Comparison of ENCODE assay signal across 27 cellular contexts in genomic region chr18:6633370-6633769, GRCh38.
A peak's percentile ranks its signal among the peaks of the same experiment; 100 is the strongest.
DNase-seq lines count a peak whose midpoint lies in the region; ATAC-seq, FAIRE-seq and TF ChIP-seq lines count a peak whose summit lies in the region.
"Had no signal": no experiment of that assay in that cellular context is flagged by ENCODE, and none has a peak within 500 bp of the region (broad histone marks: within the 10 kb centered on the region; RNA-seq: fewer than 3 reads in every experiment).

No MANE protein-coding gene starts in this region.

- POLR2A ChIA-PET in endothelial cell of umbilical vein (lab: Charles Lee): no interaction called here

- H2AFZ ChIP-seq in endothelial cell of umbilical vein (ENCODE audit: low read depth, low read length) (no peak overlapping the region), osteoblast (ENCODE audit: low read length) (peak overlapping the region; percentile 12), GM23248 (no peak overlapping the region)

- H3K9me3 ChIP-seq in HUES48 (ENCODE audit: control insufficient read depth, insufficient read depth, low read length) (no peaks in the 10 kb centered on the region), endothelial cell of umbilical vein (replicated peaks; ENCODE audit: control insufficient read depth, insufficient read depth, low read length) (no peaks in the 10 kb centered on the region), osteoblast (ENCODE audit: low read depth, low read length) (no peaks in the 10 kb centered on the region), GM23248 (ENCODE audit: low read depth) (no peaks in the 10 kb centered on the region)
- H3K9me3 ChIP-seq: neutrophil, prostate gland, SK-N-SH had no signal

- intact Hi-C loops in endothelial cell of umbilical vein (cut with micrococcal nuclease): no loop called here

- ATAC-seq in HG03095 (IDR thresholded peaks at IDR 0.05; ENCODE audit: unreplicated experiment): no peak
- ATAC-seq: activated CD4-positive, alpha-beta T cell treated with anti-CD3 and anti-CD28 coated beads for 36 hours; activated T-cell treated with anti-CD3 and anti-CD28 coated beads, Interleukin-2, amount 50 U/mL, for 4 hours; stimulated activated naive CD8-positive, alpha-beta T cell treated with anti-CD3 and anti-CD28 coated beads, Interleukin-15, amount 100 ng/mL, for 72 hours; T-helper 17 cell had no signal

- H3K4me2 ChIP-seq in endothelial cell of umbilical vein (ENCODE audit: insufficient read depth, low read length) (no peak overlapping the region), osteoblast (ENCODE audit: insufficient read depth, low read length) (no peak overlapping the region), GM23248 (ENCODE audit: unreplicated experiment) (no peak overlapping the region)
- H3K4me2 ChIP-seq: SK-N-SH had no signal

- 78 to 84% methylated on average over 4 of the region's 4 CpGs for WGBS in GM23248 (ENCODE audit: low coverage in 1 of 2, low lambda C conversion rate in 2 of 2, missing lambda C conversion rate in 2 of 2), 2 experiments

- H3K36me3 ChIP-seq in HUES48 (ENCODE audit: control insufficient read depth, insufficient read depth, low read length) (no peaks in the 10 kb centered on the region), endothelial cell of umbilical vein (ENCODE audit: control insufficient read depth in 2 of 2, extremely low read depth in 1 of 2, insufficient read depth in 2 of 2, low read length in 2 of 2) (no peaks in the 10 kb centered on the region), osteoblast (ENCODE audit: insufficient read depth, low read length) (no peaks in the 10 kb centered on the region), GM23248 (ENCODE audit: low read depth) (no peaks in the 10 kb centered on the region)
- H3K36me3 ChIP-seq: neutrophil, prostate gland, tibial nerve had no signal

- H3K4me1 ChIP-seq in HUES48 (ENCODE audit: control insufficient read depth, insufficient read depth, low read length) (peaks cover 20% of the 10 kb centered on the region), endothelial cell of umbilical vein (ENCODE audit: control insufficient read depth, extremely low read depth, insufficient read depth, low read length) (no peaks in the 10 kb centered on the region), osteoblast (ENCODE audit: insufficient read depth, low read length) (peaks cover 17% of the 10 kb centered on the region), GM23248 (ENCODE audit: insufficient read depth) (peaks cover 16% of the 10 kb centered on the region)
- H3K4me1 ChIP-seq: prostate gland, tibial nerve had no signal

- peak overlapping the region; percentile 78 for H3K27ac ChIP-seq in HUES48 (ENCODE audit: low read depth, low read length)
- H3K27ac ChIP-seq in endothelial cell of umbilical vein (ENCODE audit: insufficient read depth, low read depth, low read length): no peak overlapping the region
- no peak overlapping the region for H3K27ac ChIP-seq in osteoblast (ENCODE audit: low read depth, low read length)
- H3K27ac ChIP-seq in GM23248: no peak overlapping the region
- H3K27ac ChIP-seq: HL-60, neutrophil, prostate gland, tibial nerve had no signal

- BruUV-seq in endothelial cell of umbilical vein (replicated peaks; lab: Mats Ljungman, UMichigan): no TSS peak

- FAIRE-seq in endothelial cell of umbilical vein (lab: Jason Lieb, UNC): no peak
- FAIRE-seq in D721Med (lab: Jason Lieb, UNC): no peak
- FAIRE-seq: bronchial epithelial cell, endometrium had no signal

- H4K20me1 ChIP-seq in endothelial cell of umbilical vein (replicated peaks; ENCODE audit: control insufficient read depth, extremely low read depth, insufficient read depth, low read length): no peaks in the 10 kb centered on the region
- H4K20me1 ChIP-seq in osteoblast (ENCODE audit: insufficient read depth, low read length): no peaks in the 10 kb centered on the region
- no peaks in the 10 kb centered on the region for H4K20me1 ChIP-seq in GM23248 (ENCODE audit: insufficient read depth)

- peaks cover 12% of the 10 kb centered on the region for H3F3A ChIP-seq in GM23248 (ENCODE audit: insufficient read depth)

- no peaks in the 10 kb centered on the region for H3K9me2 ChIP-seq in GM23248 (ENCODE audit: insufficient read depth)
- H3K9me2 ChIP-seq: SK-N-SH had no signal

- CTCF ChIA-PET in endothelial cell of umbilical vein (lab: Charles Lee): interaction anchor here (1.3 kb wide), 1 partner anchor 45 kb away, joined by 3 read pairs; no protein-coding TSS in a partner anchor

- no peaks in the 10 kb centered on the region for H3K9me1 ChIP-seq in endothelial cell of umbilical vein (replicated peaks; ENCODE audit: control insufficient read depth, extremely low read depth, insufficient read depth, low read length)

- dilution Hi-C loops in endothelial cell of umbilical vein (cut with MboI; ENCODE audit: extremely low pct_ligation_motif_present, low sequenced_read_pairs): no loop called here

- H3K9ac ChIP-seq in HUES48 (ENCODE audit: low read depth, low read length) (no peak overlapping the region; the same call in 1 of the 2 replicates), endothelial cell of umbilical vein (replicated peaks; ENCODE audit: extremely low read depth, insufficient read depth, low read length) (no peak overlapping the region), GM23248 (no peak overlapping the region)
- H3K9ac ChIP-seq: SK-N-SH had no signal

- TF ChIP-seq CTCF in endothelial cell of umbilical vein (IDR thresholded peaks at IDR 0.05; ENCODE audit: extremely low read depth in 1 of 2, insufficient read depth in 1 of 2, low read depth in 1 of 2, low read length in 2 of 2) (no peak), osteoblast (IDR thresholded peaks at IDR 0.05; ENCODE audit: extremely low read depth, low read depth, low read length) (no peak), D721Med (IDR thresholded peaks at IDR 0.05; ENCODE audit: insufficient read depth, missing control alignments) (no peak)

- no peak overlapping the region for H3K4me3 ChIP-seq in HUES48 (ENCODE audit: low read depth, low read length)
- H3K4me3 ChIP-seq in endothelial cell of umbilical vein (replicated peaks in 1 of 3; ENCODE audit: insufficient read depth in 1 of 3, low read depth in 1 of 3, low read length in 3 of 3): no peak overlapping the region
- H3K4me3 ChIP-seq in osteoblast (ENCODE audit: insufficient read depth, low read length): no peak overlapping the region
- H3K4me3 ChIP-seq in GM23248: no peak overlapping the region
- H3K4me3 ChIP-seq: prostate gland, tibial nerve had no signal

- in situ Hi-C loops in GM23248 (cut with MboI): no loop called here

- no peak for TF ChIP-seq POLR2A in endothelial cell of umbilical vein (IDR thresholded peaks at IDR 0.05; ENCODE audit: low read depth, low read length)

- H3K27me3 ChIP-seq in HUES48 (ENCODE audit: control insufficient read depth, insufficient read depth, low read length): no peaks in the 10 kb centered on the region
- H3K27me3 ChIP-seq in endothelial cell of umbilical vein (ENCODE audit: control insufficient read depth in 2 of 2, insufficient read depth in 2 of 2, low read length in 2 of 2): no peaks in the 10 kb centered on the region
- peaks cover 5% of the 10 kb centered on the region for H3K27me3 ChIP-seq in osteoblast (ENCODE audit: insufficient read depth, low read length)
- 0 out of 2 replicates have a peak, but pooled peaks cover 3% of the 10 kb centered on the region for H3K27me3 ChIP-seq in GM23248 (replicated peaks; ENCODE audit: insufficient read depth)
- H3K27me3 ChIP-seq: neutrophil, tibial nerve had no signal

- H3K79me2 ChIP-seq in endothelial cell of umbilical vein (ENCODE audit: control insufficient read depth, insufficient read depth, low read length) (no peaks in the 10 kb centered on the region), osteoblast (ENCODE audit: insufficient read depth, low read length) (no peaks in the 10 kb centered on the region), GM23248 (ENCODE audit: insufficient read depth) (no peaks in the 10 kb centered on the region)

- DNase-seq in NCI-H510A treated with DMSO at 0.1 percent for 48 hours (lab: John Stamatoyannopoulos, UW) (peak; percentile 62), endothelial cell of umbilical vein (ENCODE audit: low read depth, low spot score) (peak; percentile 5), osteoblast (ENCODE audit: insufficient read length, low spot score, missing footprints) (no peak), D721Med (ENCODE audit: insufficient read length, low spot score) (no peak), AML-193 (lab: John Stamatoyannopoulos, UW) (no peak), GM23248 (no peak)
- DNase-seq: activated CD4-positive, alpha-beta T cell treated with anti-CD3 and anti-CD28 coated beads for 36 hours; activated naive CD4-positive, alpha-beta T cell treated with anti-CD3 and anti-CD28 coated beads, Interleukin-2, amount 10 ng/mL, durations not matched to agents 7 days and 5 days; activated T-cell treated with anti-CD3 and anti-CD28 coated beads, Interleukin-2, amount 50 U/mL, for 4 hours; amniotic stem cell; cortex of kidney; GF-D8; HCEC 1CT; mammary epithelial cell; NCI-H1417 treated with DMSO at 0.1 percent for 48 hours; NCI-H526; SK-N-SH; stimulated activated naive CD8-positive, alpha-beta T cell treated with anti-CD3 and anti-CD28 coated beads, Interleukin-15, amount 100 ng/mL, for 72 hours; T-helper 17 cell had no signal

TF ChIP-seq in endothelial cell of umbilical vein, 7 proteins besides CTCF, POLR2A, EP300 and RAD21:
- TF ChIP-seq MAX (IDR thresholded peaks at IDR 0.05; ENCODE audit: insufficient read depth, insufficient read length): no peak
- no peak for TF ChIP-seq EZH2 (IDR thresholded peaks at IDR 0.05; ENCODE audit: borderline replicate concordance, low read depth, low read length, severe bottlenecking)
- no peak for TF ChIP-seq POLR2AphosphoS5 (IDR thresholded peaks at IDR 0.05; ENCODE audit: insufficient read depth, low read depth, low read length)
- no peak for TF ChIP-seq FOS (IDR thresholded peaks at IDR 0.05; ENCODE audit: borderline replicate concordance, insufficient read depth, low read length)
- no peak for TF ChIP-seq MYC (IDR thresholded peaks at IDR 0.05; ENCODE audit: low read depth, low read length)
- no peak for TF ChIP-seq GATA2 (IDR thresholded peaks at IDR 0.05; ENCODE audit: insufficient read depth, insufficient read length, low read depth, low read length)
- no peak for TF ChIP-seq JUN (IDR thresholded peaks at IDR 0.05; ENCODE audit: borderline replicate concordance, insufficient read depth, insufficient read length, low read depth)

Comparison
In these comparisons a context has a peak if more than half of its experiments do, and no peak if none do; other contexts are left out.
1. DNase-seq: peak in NCI-H510A treated with DMSO at 0.1 percent for 48 hours (single experiment) and endothelial cell of umbilical vein (single experiment); none in osteoblast (single experiment), D721Med (single experiment), AML-193 (0 of 2) and GM23248 (single experiment).